8 cellular contexts compared by ENCODE assay signal in genomic region chr17:8225813-8226535, GRCh38. TPM values are rescaled to one million over a fixed set of nuclear protein-coding genes. Genes with fewer than 3 reads are reported as not detected.
A peak's percentile ranks its signal among the peaks of the same experiment; 100 is the strongest.
DNase-seq lines count a peak whose midpoint lies in the region; ATAC-seq lines count a peak whose summit lies in the region.

No MANE protein-coding gene starts in this region.

- peak overlapping the region; percentile 85 for H3K27ac Mint-ChIP-seq in activated naive CD8-positive, alpha-beta T cell treated with anti-CD3 and anti-CD28 coated beads, Interleukin-2, amount 50 U/mL, for 24 hours

- H3K4me3 ChIP-seq in SJSA1 (peak overlapping the region; percentile 36), skin epidermis (peak overlapping the region in 2 of 7 experiments; percentile 19 to 21)

- peaks cover 14% of the 10 kb centered on the region for H3K4me1 ChIP-seq in SJSA1 (replicated peaks)

- peak overlapping the region; percentile 58 for H3K27ac ChIP-seq in SJSA1
- peak overlapping the region in 15 of 21 experiments; percentile 19 to 72 (median 54) for H3K27ac ChIP-seq in skin epidermis

- H3K36me3 Mint-ChIP-seq in activated naive CD8-positive, alpha-beta T cell treated with anti-CD3 and anti-CD28 coated beads, Interleukin-2, amount 50 U/mL, for 24 hours (ENCODE audit: low read depth) = peaks cover 48% of the 10 kb centered on the region

- peak overlapping the region; percentile 51 for H3K4me3 Mint-ChIP-seq in activated naive CD8-positive, alpha-beta T cell treated with anti-CD3 and anti-CD28 coated beads, Interleukin-2, amount 50 U/mL, for 24 hours

- no peak for ATAC-seq in activated naive CD8-positive, alpha-beta T cell treated with anti-CD3 and anti-CD28 coated beads, Interleukin-2, amount 50 U/mL, for 24 hours
- no peak for ATAC-seq in HG03175 (IDR thresholded peaks at IDR 0.05; ENCODE audit: unreplicated experiment)
- ATAC-seq in GM19463 (IDR thresholded peaks at IDR 0.05; ENCODE audit: unreplicated experiment) = no peak

- H3K27me3 ChIP-seq in SJSA1 (replicated peaks) = no peaks in the 10 kb centered on the region

- peak; percentile 80 for DNase-seq in NCI-H82 (lab: John Stamatoyannopoulos, UW)
- no peak for DNase-seq in NCI-H82 treated with DMSO at 0.1 percent for 48 hours (lab: John Stamatoyannopoulos, UW; ENCODE audit: unreplicated experiment)
- DNase-seq in SJSA1 (ENCODE audit: low read depth in 1 of 2, low spot score in 2 of 2) = peak in 1 of 2 experiments; percentile 86
- peak; percentile 76 for DNase-seq in activated naive CD8-positive, alpha-beta T cell treated with anti-CD3 and anti-CD28 coated beads, Interleukin-2, amount 50 U/mL, for 24 hours
- peak in 40 of 51 donors; percentile 1 to 87 (median 32) for DNase-seq in hypothalamus (lab: John Stamatoyannopoulos, UW)

- no peaks in the 10 kb centered on the region for H3K9me3 ChIP-seq in SJSA1 (replicated peaks)

- peaks cover 22% of the 10 kb centered on the region for H3K27me3 Mint-ChIP-seq in activated naive CD8-positive, alpha-beta T cell treated with anti-CD3 and anti-CD28 coated beads, Interleukin-2, amount 50 U/mL, for 24 hours

- peaks cover 6% of the 10 kb centered on the region; the same call in 1 of the 2 replicates for H3K36me3 ChIP-seq in SJSA1

- no peaks in the 10 kb centered on the region for H3K9me3 Mint-ChIP-seq in activated naive CD8-positive, alpha-beta T cell treated with anti-CD3 and anti-CD28 coated beads, Interleukin-2, amount 50 U/mL, for 24 hours

- peaks cover 56% of the 10 kb centered on the region for H3K4me1 Mint-ChIP-seq in activated naive CD8-positive, alpha-beta T cell treated with anti-CD3 and anti-CD28 coated beads, Interleukin-2, amount 50 U/mL, for 24 hours

RNA-seq across cellular contexts. Expression of gene AURKB, which starts 15.6 kb away (rescaled TPM):
- 99.7 and 119 TPM in 2 replicates for total RNA-seq in SJSA1 (2014; rRNA removed; shearing (Covaris generic))

RNA-seq across cellular contexts. Expression of gene CTC1, which starts 21.9 kb away (rescaled TPM):
- 0.60 and 1.3 TPM in 2 replicates for total RNA-seq in SJSA1 (2014; rRNA removed; shearing (Covaris generic))

RNA-seq across cellular contexts. Expression of gene PFAS, which starts 23.1 kb away (rescaled TPM):
- 29.3 and 60.1 TPM in 2 replicates for total RNA-seq in SJSA1 (2014; rRNA removed; shearing (Covaris generic))

RNA-seq across cellular contexts. Expression of gene BORCS6, which starts 36.0 kb away (rescaled TPM):
- 4.3 and 7.4 TPM in 2 replicates for total RNA-seq in SJSA1 (2014; rRNA removed; shearing (Covaris generic))

RNA-seq across cellular contexts. Expression of gene TMEM107, which starts 49.8 kb away (rescaled TPM):
- 11.5 and 15.9 TPM in 2 replicates for total RNA-seq in SJSA1 (2014; rRNA removed; shearing (Covaris generic))
